ENCODE assay signal across 17 cellular contexts in the genomic region with DNA sequence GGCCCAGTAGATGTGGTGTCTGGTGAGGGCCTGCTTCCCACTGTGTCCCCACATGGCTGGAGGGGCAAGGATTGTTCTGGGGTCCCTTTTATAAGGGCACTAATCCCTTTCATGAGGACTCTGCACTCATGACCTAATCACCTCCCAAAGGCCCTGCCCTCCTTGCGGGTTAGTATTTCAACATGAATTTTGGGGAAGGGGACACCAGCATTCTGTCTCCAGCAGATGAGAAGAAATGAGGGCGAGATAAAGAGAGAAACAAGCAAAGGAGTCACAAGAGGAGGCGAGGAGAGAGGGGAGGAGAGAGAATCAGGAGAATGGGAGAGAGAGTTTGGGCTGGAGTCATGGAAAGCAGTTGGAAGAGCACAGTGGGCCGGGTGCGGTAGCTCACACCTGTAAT.
A peak's percentile ranks its signal among the peaks of the same experiment; 100 is the strongest.
DNase-seq lines count a peak whose midpoint lies in the region; FAIRE-seq and TF ChIP-seq lines count a peak whose summit lies in the region.
"Had no signal": no experiment of that assay in that cellular context is flagged by ENCODE, and none has a peak within 500 bp of the region (broad histone marks: within the 10 kb centered on the region; RNA-seq: fewer than 3 reads in every experiment).

No MANE protein-coding gene starts in this region.

- H3K9me3 Mint-ChIP-seq in CD8-positive, alpha-beta memory T cell, result no peaks in the 10 kb centered on the region
- H3K9me3 Mint-ChIP-seq in neural progenitor cell, result no peaks in the 10 kb centered on the region
- H3K9me3 Mint-ChIP-seq: CD4-positive, alpha-beta T cell had no signal

- no peak overlapping the region for H2BK120ac ChIP-seq in H1 (replicated peaks; ENCODE audit: low read depth, low read length)

- no peak overlapping the region for H4K5ac ChIP-seq in H1 (ENCODE audit: insufficient read length, low read depth, low read length)

- H3K4me3 ChIP-seq in CD8-positive, alpha-beta memory T cell (ENCODE audit: low read length), result no peak overlapping the region
- H3K4me3 ChIP-seq in H1 (ENCODE audit: extremely low read depth in 1 of 4, insufficient read depth in 2 of 4, low read depth in 3 of 4, low read length in 4 of 4), result no peak overlapping the region
- no peak overlapping the region for H3K4me3 ChIP-seq in neural progenitor cell
- no peak overlapping the region for H3K4me3 ChIP-seq in esophagus squamous epithelium
- H3K4me3 ChIP-seq in MM.1S (ENCODE audit: low read length), result no peak overlapping the region
- H3K4me3 ChIP-seq: SK-N-MC had no signal

- H4K20me1 ChIP-seq in H1 (replicated peaks in 1 of 2; ENCODE audit: control insufficient read depth in 1 of 2, insufficient read depth in 2 of 2, low read length in 2 of 2), result no peaks in the 10 kb centered on the region
- H4K20me1 ChIP-seq in neural progenitor cell (ENCODE audit: low read depth), result no peaks in the 10 kb centered on the region
- no peaks in the 10 kb centered on the region for H4K20me1 ChIP-seq in MM.1S (ENCODE audit: insufficient read depth, low read length)

- whole genome bisulfite sequencing in H1 (ENCODE audit: extremely low coverage in 1 of 2, insufficient coverage in 1 of 2, insufficient read length in 1 of 2, insufficient replicate concordance in 2 of 2, low coverage in 1 of 2, low lambda C conversion rate in 2 of 2, missing lambda C conversion rate in 1 of 2), 2 experiments, result 87% methylated on average over 5 of the region's 5 CpGs; no CpG with 5 or more reads in 1 of the 2 experiments
- WGBS in esophagus squamous epithelium, 2 donors, result 84 to 95% methylated on average over 4 to 5 of the region's 5 CpGs

- TF ChIP-seq EP300 in H1 (IDR thresholded peaks at IDR 0.05; ENCODE audit: borderline replicate concordance in 1 of 2, low read depth in 2 of 2, low read length in 2 of 2), result no peak

- peaks cover 6 to 8% of the 10 kb centered on the region in 2 donors for H3K27me3 Mint-ChIP-seq in CD8-positive, alpha-beta memory T cell
- H3K27me3 Mint-ChIP-seq in neural progenitor cell (ENCODE audit: insufficient read depth, low read depth), result peaks cover 21% of the 10 kb centered on the region
- H3K27me3 Mint-ChIP-seq: CD4-positive, alpha-beta T cell had no signal

- TF ChIP-seq POLR2A in H1 (IDR thresholded peaks at IDR 0.05; ENCODE audit: control extremely low read depth in 1 of 2, low read depth in 2 of 2, low read length in 2 of 2), result no peak
- TF ChIP-seq POLR2A in esophagus squamous epithelium (IDR thresholded peaks at IDR 0.05), result no peak

- peaks cover 0 to 4% (median 0%) of the 10 kb centered on the region in 3 donors for H3K4me1 Mint-ChIP-seq in CD8-positive, alpha-beta memory T cell
- H3K4me1 Mint-ChIP-seq in neural progenitor cell, result peaks cover 73% of the 10 kb centered on the region

- H3K4me1 ChIP-seq in CD8-positive, alpha-beta memory T cell (ENCODE audit: insufficient read depth, low read length), result no peaks in the 10 kb centered on the region
- H3K4me1 ChIP-seq in H1 (replicated peaks in 1 of 4; ENCODE audit: control insufficient read depth in 3 of 4, insufficient read depth in 4 of 4, low read length in 3 of 4) (peaks cover 10 to 59% (median 33%) of the 10 kb centered on the region in 4 experiments), neural progenitor cell (peaks cover 78% of the 10 kb centered on the region), esophagus squamous epithelium (peaks cover 0 to 14% (median 7%) of the 10 kb centered on the region in 3 donors), MM.1S (ENCODE audit: low read length) (no peaks in the 10 kb centered on the region)

- peak overlapping the region; percentile 9 for H3K18ac ChIP-seq in H1 (ENCODE audit: extremely low read depth, low read length)

- FAIRE-seq in H1 (lab: Jason Lieb, UNC), result no peak
- no peak for FAIRE-seq in HTR-8/SVneo (lab: Jason Lieb, UNC)

- no peak for TF ChIP-seq CTCF in H1 (IDR thresholded peaks at IDR 0.05; ENCODE audit: control extremely low read depth in 1 of 3, insufficient read depth in 1 of 3, low read depth in 1 of 3, low read length in 3 of 3)
- no peak for TF ChIP-seq CTCF in neural progenitor cell (IDR thresholded peaks at IDR 0.05)
- TF ChIP-seq CTCF in esophagus squamous epithelium (IDR thresholded peaks at IDR 0.05), result no peak
- no peak for TF ChIP-seq CTCF in MM.1S (IDR thresholded peaks at IDR 0.05; ENCODE audit: low read length)

- H2AFZ ChIP-seq in H1 (ENCODE audit: low read length) (no peak overlapping the region), neural progenitor cell (replicated peaks) (no peak overlapping the region), MM.1S (ENCODE audit: low read length) (no peak overlapping the region)

- 0 out of 2 replicates have a peak overlapping the region, but pooled peaks have one; percentile 11 for H2BK5ac ChIP-seq in H1 (ENCODE audit: low read depth, low read length)

- H3K4me2 ChIP-seq in H1 (ENCODE audit: insufficient read depth in 1 of 2, low read depth in 2 of 2, low read length in 2 of 2) (no peak overlapping the region), neural progenitor cell (peak overlapping the region; percentile 48), MM.1S (ENCODE audit: low read depth, low read length) (no peak overlapping the region)
- H3K4me2 ChIP-seq: KMS-11 had no signal

- H3K23me2 ChIP-seq in H1 (ENCODE audit: low read depth, low read length), result no peaks in the 10 kb centered on the region; the same call in 1 of the 2 replicates

- intact Hi-C loops in esophagus squamous epithelium (cut with DNase I), result no loop called here

- H2BK12ac ChIP-seq in H1 (ENCODE audit: low read depth, low read length), result peak overlapping the region; percentile 63; the same call in 1 of the 2 replicates

- no peaks in the 10 kb centered on the region for H3K36me3 ChIP-seq in CD8-positive, alpha-beta memory T cell (ENCODE audit: insufficient read depth, low read length)
- H3K36me3 ChIP-seq in H1 (ENCODE audit: control insufficient read depth in 2 of 4, insufficient read depth in 4 of 4, low read length in 3 of 4) (no peaks in the 10 kb centered on the region), neural progenitor cell (no peaks in the 10 kb centered on the region), esophagus squamous epithelium (no peaks in the 10 kb centered on the region), MM.1S (replicated peaks; ENCODE audit: insufficient read depth, low read length) (no peaks in the 10 kb centered on the region)

- peak overlapping the region; percentile 54 for H3K27ac ChIP-seq in CD8-positive, alpha-beta memory T cell (ENCODE audit: low read depth, low read length)
- no peak overlapping the region for H3K27ac ChIP-seq in H1 (ENCODE audit: low read depth, low read length)
- H3K27ac ChIP-seq in neural progenitor cell, result no peak overlapping the region
- H3K27ac ChIP-seq in esophagus squamous epithelium, result no peak overlapping the region
- no peak overlapping the region for H3K27ac ChIP-seq in MM.1S (ENCODE audit: low read length)
- H3K27ac ChIP-seq: KMS-11, SK-N-MC had no signal

- no peak overlapping the region for H3K56ac ChIP-seq in H1 (replicated peaks; ENCODE audit: insufficient read length, low read depth, low read length)

- H2BK15ac ChIP-seq in H1 (ENCODE audit: low read length), result no peak overlapping the region

- no peak for TF ChIP-seq RAD21 in H1 (IDR thresholded peaks at IDR 0.05 in 1 of 2, conservative IDR thresholded peaks at IDR 0.05 in 1 of 2; ENCODE audit: low read depth in 2 of 2, low read length in 2 of 2)

- POLR2A ChIA-PET in CD8-positive, alpha-beta memory T cell (lab: Charles Lee), result no interaction called here
- POLR2A ChIA-PET in H1 (lab: Charles Lee; ENCODE audit: partially characterized antibody), result interaction anchor here (0.9 kb wide), 1 partner anchor 12 kb away, joined by 3 read pairs; no protein-coding TSS in a partner anchor

- no peak overlapping the region for H3K4ac ChIP-seq in H1 (replicated peaks; ENCODE audit: insufficient read length, low read depth, low read length)

- H3K9ac ChIP-seq in H1 (replicated peaks in 1 of 4; ENCODE audit: extremely low read depth in 1 of 4, low read depth in 3 of 4, low read length in 3 of 4) (no peak overlapping the region), neural progenitor cell (no peak overlapping the region), MM.1S (ENCODE audit: low read length) (no peak overlapping the region)
- H3K9ac ChIP-seq: KMS-11 had no signal

- H3K4me3 Mint-ChIP-seq in CD8-positive, alpha-beta memory T cell, result no peak overlapping the region
- H3K4me3 Mint-ChIP-seq in neural progenitor cell, result peak overlapping the region; percentile 1
- H3K4me3 Mint-ChIP-seq: CD4-positive, alpha-beta T cell had no signal

- CTCF ChIA-PET in CD8-positive, alpha-beta memory T cell (lab: Charles Lee), result no interaction called here
- CTCF ChIA-PET in H1 (lab: Charles Lee; ENCODE audit: partially characterized antibody), result interaction anchor here (0.6 to 10.0 kb wide), 9 partner anchors 12 to 116 kb away, joined by 3 to 62 read pairs (median 3); no protein-coding TSS in a partner anchor

- no peak overlapping the region for H3K14ac ChIP-seq in H1 (ENCODE audit: insufficient read length)

- H3K27me3 ChIP-seq in CD8-positive, alpha-beta memory T cell (ENCODE audit: insufficient read depth, low read length, poor library complexity, severe bottlenecking), result no peaks in the 10 kb centered on the region
- peaks cover 4 to 21% (median 19%) of the 10 kb centered on the region in 4 experiments; a peak in 6 of 7 replicates for H3K27me3 ChIP-seq in H1 (replicated peaks in 1 of 4; ENCODE audit: control insufficient read depth in 3 of 4, extremely low read depth in 1 of 4, insufficient read depth in 3 of 4, low read length in 3 of 4)
- no peaks in the 10 kb centered on the region for H3K27me3 ChIP-seq in neural progenitor cell
- peaks cover 0 to 8% (median 0%) of the 10 kb centered on the region in 4 donors for H3K27me3 ChIP-seq in esophagus squamous epithelium
- peaks cover 69% of the 10 kb centered on the region for H3K27me3 ChIP-seq in MM.1S (replicated peaks; ENCODE audit: insufficient read depth, low read length)

- H3K9me2 ChIP-seq in MM.1S (replicated peaks; ENCODE audit: insufficient read depth, low read length), result no peaks in the 10 kb centered on the region

- no peak overlapping the region for H4K91ac ChIP-seq in H1 (replicated peaks; ENCODE audit: insufficient read length, low read length)

- no peaks in the 10 kb centered on the region for H3K79me2 ChIP-seq in H1 (ENCODE audit: control insufficient read depth in 1 of 2, insufficient read depth in 2 of 2, low read length in 2 of 2)
- no peaks in the 10 kb centered on the region for H3K79me2 ChIP-seq in neural progenitor cell (ENCODE audit: low read depth)
- H3K79me2 ChIP-seq in MM.1S (ENCODE audit: low read length), result no peaks in the 10 kb centered on the region

- peak overlapping the region; percentile 48; the same call in 1 of the 2 replicates for H2BK20ac ChIP-seq in H1 (ENCODE audit: low read length)

- H3K36me3 Mint-ChIP-seq in CD8-positive, alpha-beta memory T cell, result no peaks in the 10 kb centered on the region
- H3K36me3 Mint-ChIP-seq in neural progenitor cell, result no peaks in the 10 kb centered on the region

- H3K9me3 ChIP-seq in CD8-positive, alpha-beta memory T cell (ENCODE audit: low read length), result no peaks in the 10 kb centered on the region
- H3K9me3 ChIP-seq in H1 (ENCODE audit: insufficient read depth in 2 of 2, low read depth in 1 of 2, low read length in 1 of 2) (no peaks in the 10 kb centered on the region), neural progenitor cell (ENCODE audit: low read depth) (no peaks in the 10 kb centered on the region), esophagus squamous epithelium (no peaks in the 10 kb centered on the region), MM.1S (replicated peaks; ENCODE audit: insufficient read depth, low read length) (no peaks in the 10 kb centered on the region)

- H3F3A ChIP-seq in neural progenitor cell (ENCODE audit: low read depth) (peaks cover 71% of the 10 kb centered on the region), MM.1S (ENCODE audit: insufficient read depth, low read length) (no peaks in the 10 kb centered on the region)

- no peaks in the 10 kb centered on the region for H3K79me1 ChIP-seq in H1 (ENCODE audit: low read depth, low read length)

- no peak for DNase-seq in CD8-positive, alpha-beta memory T cell
- peak; percentile 84 for DNase-seq in OCI-M1 (lab: John Stamatoyannopoulos, UW)
- DNase-seq in H1 (ENCODE audit: low read depth in 1 of 2, low spot score in 2 of 2), result no peak
- no peak for DNase-seq in neural progenitor cell (ENCODE audit: low spot score)
- no peak for DNase-seq in esophagus squamous epithelium (lab: John Stamatoyannopoulos, UW)
- no peak for DNase-seq in HTR-8/SVneo (ENCODE audit: insufficient read length, low spot score)
- no peak for DNase-seq in MM.1S
- DNase-seq in activated CD4-positive, alpha-beta T cell treated with anti-CD3 and anti-CD28 coated beads, Interleukin-2, amount 50 U/mL, for 48 hours, result no peak
- DNase-seq: CD4-positive, alpha-beta T cell; DMS79; NCI-H1048; NCI-H1436 treated with DMSO at 0.1 percent for 48 hours; NCI-H2081; NCI-H774; Right ventricle myocardium superior had no signal

- no peak overlapping the region for H3K23ac ChIP-seq in H1 (ENCODE audit: insufficient read length)

- no peak overlapping the region for H4K8ac ChIP-seq in H1 (ENCODE audit: extremely low read depth, insufficient read depth, low read length)

- no peak overlapping the region for H3K27ac Mint-ChIP-seq in CD8-positive, alpha-beta memory T cell
- no peak overlapping the region for H3K27ac Mint-ChIP-seq in neural progenitor cell
- H3K27ac Mint-ChIP-seq: CD4-positive, alpha-beta T cell had no signal

- H2AK5ac ChIP-seq in H1 (ENCODE audit: low read depth, low read length), result no peak overlapping the region
